In genomic region chr7:83415840-83416239, GRCh38 we compare ENCODE assay signal across 4 cellular contexts.
TF ChIP-seq lines count a peak whose summit lies in the region.

No MANE protein-coding gene starts in this region.

TF ChIP-seq in GM23338, 12 proteins besides CTCF, POLR2A, EP300 and RAD21 (continued from another document):
- peak; percentile 45 for TF ChIP-seq REST (IDR thresholded peaks at IDR 0.05; ENCODE audit: unreplicated experiment)

TF ChIP-seq in Ishikawa, 13 proteins besides CTCF, POLR2A, EP300 and RAD21 (continued from another document):
- peak; percentile 61; the same call in 1 of the 2 replicates for TF ChIP-seq MAX (IDR thresholded peaks at IDR 0.05)
- peak; percentile 96 for TF ChIP-seq TCF12 (IDR thresholded peaks at IDR 0.05; ENCODE audit: low read depth)
- TF ChIP-seq, protein P1, sequence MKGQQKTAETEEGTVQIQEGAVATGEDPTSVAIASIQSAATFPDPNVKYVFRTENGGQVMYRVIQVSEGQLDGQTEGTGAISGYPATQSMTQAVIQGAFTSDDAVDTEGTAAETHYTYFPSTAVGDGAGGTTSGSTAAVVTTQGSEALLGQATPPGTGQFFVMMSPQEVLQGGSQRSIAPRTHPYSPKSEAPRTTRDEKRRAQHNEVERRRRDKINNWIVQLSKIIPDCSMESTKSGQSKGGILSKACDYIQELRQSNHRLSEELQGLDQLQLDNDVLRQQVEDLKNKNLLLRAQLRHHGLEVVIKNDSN (IDR thresholded peaks at IDR 0.05), result no peak
- no peak for TF ChIP-seq EGR1 (IDR thresholded peaks at IDR 0.05)
- TF ChIP-seq YY1 (IDR thresholded peaks at IDR 0.05; ENCODE audit: low read depth), result 0 out of 2 replicates have a peak, but pooled peaks have one; percentile 59
- TF ChIP-seq ZBTB7A (IDR thresholded peaks at IDR 0.05; ENCODE audit: low read depth), result no peak
- no peak for TF ChIP-seq CREB1 (IDR thresholded peaks at IDR 0.05; ENCODE audit: low read depth)
- TF ChIP-seq TEAD4 (IDR thresholded peaks at IDR 0.05), result peak; percentile 98
- no peak for TF ChIP-seq TAF1 (IDR thresholded peaks at IDR 0.05; ENCODE audit: low read depth)
- peak; percentile 79 for TF ChIP-seq REST (IDR thresholded peaks at IDR 0.05; ENCODE audit: low read depth)

TF ChIP-seq in WTC11, 78 proteins besides CTCF, POLR2A, EP300 and RAD21 (continued from another document):
- TF ChIP-seq CREM (CRISPR knock-in tag; IDR thresholded peaks at IDR 0.05) (no peak), ZNF138 (CRISPR knock-in tag; conservative IDR thresholded peaks at IDR 0.05) (no peak), ARID4B (CRISPR knock-in tag; IDR thresholded peaks at IDR 0.05; ENCODE audit: borderline replicate concordance) (no peak), HMGA2 (CRISPR knock-in tag; IDR thresholded peaks at IDR 0.05) (no peak), ETV6 (CRISPR knock-in tag; IDR thresholded peaks at IDR 0.05) (no peak), TEAD1 (CRISPR knock-in tag; IDR thresholded peaks at IDR 0.05) (peak; percentile 42; the same call in 1 of the 2 replicates)

TF ChIP-seq in HepG2, 621 proteins besides CTCF, POLR2A, EP300 and RAD21 (continued from another document):
- TF ChIP-seq, protein P2, sequence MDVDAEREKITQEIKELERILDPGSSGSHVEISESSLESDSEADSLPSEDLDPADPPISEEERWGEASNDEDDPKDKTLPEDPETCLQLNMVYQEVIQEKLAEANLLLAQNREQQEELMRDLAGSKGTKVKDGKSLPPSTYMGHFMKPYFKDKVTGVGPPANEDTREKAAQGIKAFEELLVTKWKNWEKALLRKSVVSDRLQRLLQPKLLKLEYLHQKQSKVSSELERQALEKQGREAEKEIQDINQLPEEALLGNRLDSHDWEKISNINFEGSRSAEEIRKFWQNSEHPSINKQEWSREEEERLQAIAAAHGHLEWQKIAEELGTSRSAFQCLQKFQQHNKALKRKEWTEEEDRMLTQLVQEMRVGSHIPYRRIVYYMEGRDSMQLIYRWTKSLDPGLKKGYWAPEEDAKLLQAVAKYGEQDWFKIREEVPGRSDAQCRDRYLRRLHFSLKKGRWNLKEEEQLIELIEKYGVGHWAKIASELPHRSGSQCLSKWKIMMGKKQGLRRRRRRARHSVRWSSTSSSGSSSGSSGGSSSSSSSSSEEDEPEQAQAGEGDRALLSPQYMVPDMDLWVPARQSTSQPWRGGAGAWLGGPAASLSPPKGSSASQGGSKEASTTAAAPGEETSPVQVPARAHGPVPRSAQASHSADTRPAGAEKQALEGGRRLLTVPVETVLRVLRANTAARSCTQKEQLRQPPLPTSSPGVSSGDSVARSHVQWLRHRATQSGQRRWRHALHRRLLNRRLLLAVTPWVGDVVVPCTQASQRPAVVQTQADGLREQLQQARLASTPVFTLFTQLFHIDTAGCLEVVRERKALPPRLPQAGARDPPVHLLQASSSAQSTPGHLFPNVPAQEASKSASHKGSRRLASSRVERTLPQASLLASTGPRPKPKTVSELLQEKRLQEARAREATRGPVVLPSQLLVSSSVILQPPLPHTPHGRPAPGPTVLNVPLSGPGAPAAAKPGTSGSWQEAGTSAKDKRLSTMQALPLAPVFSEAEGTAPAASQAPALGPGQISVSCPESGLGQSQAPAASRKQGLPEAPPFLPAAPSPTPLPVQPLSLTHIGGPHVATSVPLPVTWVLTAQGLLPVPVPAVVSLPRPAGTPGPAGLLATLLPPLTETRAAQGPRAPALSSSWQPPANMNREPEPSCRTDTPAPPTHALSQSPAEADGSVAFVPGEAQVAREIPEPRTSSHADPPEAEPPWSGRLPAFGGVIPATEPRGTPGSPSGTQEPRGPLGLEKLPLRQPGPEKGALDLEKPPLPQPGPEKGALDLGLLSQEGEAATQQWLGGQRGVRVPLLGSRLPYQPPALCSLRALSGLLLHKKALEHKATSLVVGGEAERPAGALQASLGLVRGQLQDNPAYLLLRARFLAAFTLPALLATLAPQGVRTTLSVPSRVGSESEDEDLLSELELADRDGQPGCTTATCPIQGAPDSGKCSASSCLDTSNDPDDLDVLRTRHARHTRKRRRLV (CRISPR knock-in tag; IDR thresholded peaks at IDR 0.05), result no peak
- no peak for TF ChIP-seq GZF1 (CRISPR knock-in tag; IDR thresholded peaks at IDR 0.05)
- TF ChIP-seq NONO (IDR thresholded peaks at IDR 0.05), result no peak
- no peak for TF ChIP-seq NONO (CRISPR knock-in tag; conservative IDR thresholded peaks at IDR 0.05)
- no peak for TF ChIP-seq MYNN (CRISPR knock-in tag; IDR thresholded peaks at IDR 0.05; ENCODE audit: low read depth)
- TF ChIP-seq ISL2 (CRISPR knock-in tag; IDR thresholded peaks at IDR 0.05), result no peak
- no peak for TF ChIP-seq BRF2 (CRISPR knock-in tag; IDR thresholded peaks at IDR 0.05)
- TF ChIP-seq ARHGAP35 (CRISPR knock-in tag; IDR thresholded peaks at IDR 0.05; ENCODE audit: borderline replicate concordance), result no peak
- TF ChIP-seq ZNF44 (CRISPR knock-in tag; IDR thresholded peaks at IDR 0.05), result no peak
- no peak for TF ChIP-seq ZNF10 (CRISPR knock-in tag; IDR thresholded peaks at IDR 0.05; ENCODE audit: borderline replicate concordance, low read depth)
- TF ChIP-seq, protein P3, sequence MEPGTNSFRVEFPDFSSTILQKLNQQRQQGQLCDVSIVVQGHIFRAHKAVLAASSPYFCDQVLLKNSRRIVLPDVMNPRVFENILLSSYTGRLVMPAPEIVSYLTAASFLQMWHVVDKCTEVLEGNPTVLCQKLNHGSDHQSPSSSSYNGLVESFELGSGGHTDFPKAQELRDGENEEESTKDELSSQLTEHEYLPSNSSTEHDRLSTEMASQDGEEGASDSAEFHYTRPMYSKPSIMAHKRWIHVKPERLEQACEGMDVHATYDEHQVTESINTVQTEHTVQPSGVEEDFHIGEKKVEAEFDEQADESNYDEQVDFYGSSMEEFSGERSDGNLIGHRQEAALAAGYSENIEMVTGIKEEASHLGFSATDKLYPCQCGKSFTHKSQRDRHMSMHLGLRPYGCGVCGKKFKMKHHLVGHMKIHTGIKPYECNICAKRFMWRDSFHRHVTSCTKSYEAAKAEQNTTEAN (CRISPR knock-in tag; conservative IDR thresholded peaks at IDR 0.05), result no peak
- no peak for TF ChIP-seq E2F2 (CRISPR knock-in tag; IDR thresholded peaks at IDR 0.05; ENCODE audit: borderline replicate concordance)
- no peak for TF ChIP-seq HDAC1 (CRISPR knock-in tag; IDR thresholded peaks at IDR 0.05)
- TF ChIP-seq ZNF773 (CRISPR knock-in tag; IDR thresholded peaks at IDR 0.05; ENCODE audit: borderline replicate concordance), result no peak
- TF ChIP-seq SMAD9 (CRISPR knock-in tag; IDR thresholded peaks at IDR 0.05), result no peak
- TF ChIP-seq, protein P4, sequence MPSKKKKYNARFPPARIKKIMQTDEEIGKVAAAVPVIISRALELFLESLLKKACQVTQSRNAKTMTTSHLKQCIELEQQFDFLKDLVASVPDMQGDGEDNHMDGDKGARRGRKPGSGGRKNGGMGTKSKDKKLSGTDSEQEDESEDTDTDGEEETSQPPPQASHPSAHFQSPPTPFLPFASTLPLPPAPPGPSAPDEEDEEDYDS (CRISPR knock-in tag; IDR thresholded peaks at IDR 0.05), result no peak
- TF ChIP-seq ZFYVE20 (CRISPR knock-in tag; IDR thresholded peaks at IDR 0.05; ENCODE audit: borderline replicate concordance, low read depth), result no peak
- TF ChIP-seq ZNF530 (CRISPR knock-in tag; IDR thresholded peaks at IDR 0.05; ENCODE audit: low read depth), result no peak
